ENCODE assay signal across 7 cellular contexts in the genomic region with DNA sequence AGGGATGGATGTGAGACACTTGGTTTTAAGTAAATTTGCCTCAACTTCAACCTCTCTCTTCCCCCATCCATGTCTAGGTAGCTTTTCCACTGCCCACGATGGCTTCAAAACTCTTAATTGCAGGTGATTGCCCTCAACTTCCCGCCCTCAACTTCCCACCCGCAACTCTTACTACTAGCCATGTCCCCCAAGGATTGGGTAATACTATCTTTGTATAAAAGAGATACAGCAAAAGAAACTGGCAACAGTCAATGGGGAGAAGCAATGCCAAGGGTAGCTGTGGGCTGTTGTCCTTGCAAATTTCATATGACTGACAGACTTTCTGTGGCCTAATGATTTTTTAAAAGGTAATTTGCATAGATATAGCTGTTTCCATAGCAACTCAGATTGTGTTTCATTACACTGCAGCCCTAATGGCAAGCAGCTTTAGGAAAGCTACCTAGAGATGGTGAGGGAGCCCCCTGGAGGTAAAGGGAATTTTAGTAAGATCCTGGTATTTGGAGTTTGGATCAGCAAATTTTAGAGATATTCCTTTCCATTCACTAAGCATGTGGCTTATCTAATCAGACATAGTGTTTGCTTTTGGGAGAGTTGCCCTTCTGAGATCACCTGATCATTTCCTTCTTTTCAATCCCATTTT.
DNase-seq lines count a peak whose midpoint lies in the region; ATAC-seq and TF ChIP-seq lines count a peak whose summit lies in the region.

No MANE protein-coding gene starts in this region.

- no peak overlapping the region for H3K4me2 ChIP-seq in PC-9

- CTCF ChIA-PET in PC-9 (lab: Charles Lee) = interaction anchor here (0.6 to 0.7 kb wide), 2 partner anchors 425 to 483 kb away, joined by 3 to 8 read pairs; no protein-coding TSS in a partner anchor

- TF ChIP-seq CTCF in GM12873 (IDR thresholded peaks at IDR 0.05; ENCODE audit: insufficient read depth, low read depth, low read length, missing control alignments) = peak; percentile 50
- TF ChIP-seq CTCF in PC-9 (conservative IDR thresholded peaks at IDR 0.05) = peak; percentile 71
- TF ChIP-seq CTCF in fibroblast of the aortic adventitia (IDR thresholded peaks at IDR 0.05; ENCODE audit: insufficient read depth, low read length) = peak; percentile 50
- TF ChIP-seq CTCF in thyroid gland (IDR thresholded peaks at IDR 0.05) = peak in 4 of 6 experiments; percentile 52 to 60 (median 52)

- H3K27ac ChIP-seq in PC-9 = no peak overlapping the region
- no peak overlapping the region for H3K27ac ChIP-seq in thyroid gland

- peak; percentile 85 for ATAC-seq in HG03354 (IDR thresholded peaks at IDR 0.05; ENCODE audit: poor library complexity, severe bottlenecking, unreplicated experiment)

- H4K20me1 ChIP-seq in PC-9 (ENCODE audit: insufficient read depth) = no peaks in the 10 kb centered on the region

- H3K9me3 ChIP-seq in PC-9 (ENCODE audit: insufficient read depth, low read depth) (no peaks in the 10 kb centered on the region), thyroid gland (no peaks in the 10 kb centered on the region)

- intact Hi-C loops in PC-9 (cut with micrococcal nuclease; ENCODE audit: unreplicated experiment) = loop anchor here (1.0 to 2.0 kb wide), 3 partner anchors 194 to 730 kb away; no protein-coding TSS in a partner anchor
- intact Hi-C loops in thyroid gland (cut with DNase I) = loop anchor here (5.0 kb wide), 1 partner anchor 490 kb away; no protein-coding TSS in a partner anchor

- POLR2A ChIA-PET in PC-9 (lab: Charles Lee; ENCODE audit: unreplicated experiment) = no interaction called here

- WGBS in thyroid gland, 2 donors = 57 to 59% methylated on average over 3 of the region's 3 CpGs

- H3K4me3 ChIP-seq in PC-9 (no peak overlapping the region), fibroblast of the aortic adventitia (ENCODE audit: low read depth, low read length) (no peak overlapping the region), thyroid gland (replicated peaks in 1 of 3) (no peak overlapping the region)

- H3K9me2 ChIP-seq in PC-9 (ENCODE audit: insufficient read depth) = no peaks in the 10 kb centered on the region

- BruUV-seq in PC-9 (replicated peaks; lab: Mats Ljungman, UMichigan) = no TSS peak

- H3F3A ChIP-seq in PC-9 (ENCODE audit: insufficient read depth, low read depth) = no peaks in the 10 kb centered on the region

- no peak for TF ChIP-seq POLR2A in thyroid gland (IDR thresholded peaks at IDR 0.05)

- H2AFZ ChIP-seq in PC-9 = no peak overlapping the region

- peak; percentile 19 to 34 for DNase-seq in PC-9
- peak; percentile 44 for DNase-seq in fibroblast of the aortic adventitia (ENCODE audit: low read depth)
- DNase-seq in thyroid gland = no peak
- no peak for DNase-seq in GF-D8 (lab: John Stamatoyannopoulos, UW)
- DNase-seq in activated naive CD4-positive, alpha-beta T cell treated with Interleukin-2 at 50 U/mL for 16 hours = no peak

- H3K27me3 ChIP-seq in PC-9 (ENCODE audit: insufficient read depth, low read depth) = peaks cover 33% of the 10 kb centered on the region
- no peaks in the 10 kb centered on the region for H3K27me3 ChIP-seq in thyroid gland

- H3K79me2 ChIP-seq in PC-9 (ENCODE audit: low read depth) = no peaks in the 10 kb centered on the region

- no peaks in the 10 kb centered on the region for H3K4me1 ChIP-seq in PC-9 (replicated peaks; ENCODE audit: insufficient read depth)
- H3K4me1 ChIP-seq in thyroid gland = no peaks in the 10 kb centered on the region

- no peaks in the 10 kb centered on the region for H3K36me3 ChIP-seq in PC-9 (ENCODE audit: low read depth)
- H3K36me3 ChIP-seq in thyroid gland = no peaks in the 10 kb centered on the region

Comparison
In these comparisons a context has a peak if more than half of its experiments do, and no peak if none do; other contexts are left out.
1. DNase-seq: peak in PC-9 (2 of 2) and fibroblast of the aortic adventitia (single experiment); none in thyroid gland (0 of 2), GF-D8 (single experiment) and activated naive CD4-positive, alpha-beta T cell treated with Interleukin-2 at 50 U/mL for 16 hours (single experiment).
2. Peak in every context shown above with its lines, with median percentiles within 50 percentile points of each other: CTCF ChIP-seq.